In genomic region chr1:179095924-179096323, GRCh38 we compare ENCODE assay signal across 16 cellular contexts.
"Had no signal": no experiment of that assay in that cellular context is flagged by ENCODE, and none has a peak within 500 bp of the region (broad histone marks: within the 10 kb centered on the region; RNA-seq: fewer than 3 reads in every experiment).

No MANE protein-coding gene starts in this region.

- H3K27ac Mint-ChIP-seq: activated naive CD4-positive, alpha-beta T cell treated with anti-CD3 and anti-CD28 coated beads, Interleukin-2, amount 50 U/mL, for 24 hours; neural progenitor cell had no signal

- H3K4me1 ChIP-seq: foreskin keratinocyte, neural progenitor cell, parathyroid adenoma, transverse colon had no signal

- H3K4me3 ChIP-seq: left lung, neural progenitor cell, smooth muscle cell, transverse colon had no signal

- H3K27ac ChIP-seq: foreskin keratinocyte, left lung, neural progenitor cell, parathyroid adenoma, transverse colon had no signal

- H3K9me3 ChIP-seq: left lung, transverse colon had no signal

- H3K36me3 ChIP-seq: neural progenitor cell had no signal

- H3K4me1 Mint-ChIP-seq: activated naive CD4-positive, alpha-beta T cell treated with anti-CD3 and anti-CD28 coated beads, Interleukin-2, amount 50 U/mL, for 24 hours; neural progenitor cell had no signal

- ATAC-seq: foreskin keratinocyte; left lung; stimulated activated memory B cell treated with anti-CD40 and anti-IgM and Interleukin-4, amounts not matched to agents 10 μg/mL and 1 μg/mL and 100 μg/mL, for 72 hours had no signal

- H3K9me3 Mint-ChIP-seq: activated naive CD4-positive, alpha-beta T cell treated with anti-CD3 and anti-CD28 coated beads, Interleukin-2, amount 50 U/mL, for 24 hours; neural progenitor cell; stimulated activated memory B cell treated with anti-CD40 and anti-IgM and Interleukin-4, amounts not matched to agents 10 μg/mL and 1 μg/mL and 100 μg/mL, for 72 hours had no signal

- H3K4me3 Mint-ChIP-seq: activated naive CD4-positive, alpha-beta T cell treated with anti-CD3 and anti-CD28 coated beads, Interleukin-2, amount 50 U/mL, for 24 hours; neural progenitor cell; stimulated activated memory B cell treated with anti-CD40 and anti-IgM and Interleukin-4, amounts not matched to agents 10 μg/mL and 1 μg/mL and 100 μg/mL, for 72 hours had no signal

- H3K27me3 Mint-ChIP-seq: activated naive CD4-positive, alpha-beta T cell treated with anti-CD3 and anti-CD28 coated beads, Interleukin-2, amount 50 U/mL, for 24 hours; stimulated activated memory B cell treated with anti-CD40 and anti-IgM and Interleukin-4, amounts not matched to agents 10 μg/mL and 1 μg/mL and 100 μg/mL, for 72 hours had no signal

- H3K27me3 ChIP-seq: foreskin keratinocyte, left lung, neural progenitor cell, transverse colon had no signal

- DNase-seq: activated CD4-positive, alpha-beta T cell treated with anti-CD3 and anti-CD28 coated beads for 4 hours; activated effector memory CD4-positive, alpha-beta T cell treated with Interleukin-2 at 50 U/mL for 16 hours; activated T-cell treated with anti-CD3 and anti-CD28 coated beads for 4 hours; foreskin keratinocyte; head of caudate nucleus; islet precursor cell; left lung; right cardiac atrium; substantia nigra; T1000; transverse colon had no signal
